8 cellular contexts compared by ENCODE assay signal in the genomic region with DNA sequence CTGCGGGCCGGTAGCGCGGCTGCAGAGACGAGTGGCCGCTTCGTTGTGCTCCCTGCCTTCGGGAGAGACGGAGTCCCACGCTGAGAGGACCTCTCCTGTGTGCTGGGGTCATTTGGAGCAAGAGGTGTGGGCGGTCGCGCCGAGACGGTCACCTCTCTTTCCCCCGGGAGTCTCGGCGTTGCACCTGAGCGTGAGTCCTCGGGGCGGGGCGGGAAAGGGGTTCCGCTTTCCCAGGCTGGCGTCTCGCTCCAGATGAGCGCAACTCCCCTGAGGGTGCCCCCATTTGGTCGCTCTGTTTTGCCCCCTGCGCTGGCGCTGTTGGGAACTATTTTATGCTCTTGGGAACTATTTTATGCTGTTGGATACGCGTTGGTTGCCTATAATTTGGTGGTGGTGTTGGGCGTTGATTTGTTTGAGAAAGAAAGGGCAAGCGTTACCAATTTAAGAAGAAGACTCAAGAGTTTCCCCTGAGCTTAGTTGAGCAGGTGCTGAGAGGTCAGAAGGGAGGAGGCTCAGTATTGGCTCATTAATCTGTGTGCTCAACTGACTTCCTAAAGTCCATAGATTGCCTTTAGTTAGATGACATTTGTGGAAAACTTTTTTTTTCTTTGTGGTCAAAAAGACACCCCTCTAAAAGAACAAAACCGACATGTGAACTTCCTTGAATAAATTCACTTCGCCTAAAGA. TPM values are rescaled to one million over a fixed set of nuclear protein-coding genes. Genes with fewer than 3 reads are reported as not detected.
DNase-seq lines count a peak whose midpoint lies in the region; ATAC-seq, FAIRE-seq and TF ChIP-seq lines count a peak whose summit lies in the region.

No MANE protein-coding gene starts in this region.

- H3K27me3 ChIP-seq in mesendoderm (ENCODE audit: insufficient read depth, low read length, poor library complexity), result no peaks in the 10 kb centered on the region

- H3K36me3 ChIP-seq in mesendoderm (ENCODE audit: control insufficient read depth, insufficient read depth, low read length), result no peaks in the 10 kb centered on the region

- H4K5ac ChIP-seq in mesendoderm (ENCODE audit: low read length), result no peak overlapping the region

- H3K4ac ChIP-seq in mesendoderm (ENCODE audit: low read depth, low read length), result no peak overlapping the region

- peak; percentile 1 for ATAC-seq in activated CD4-positive, alpha-beta T cell treated with anti-CD3 and anti-CD28 coated beads for 36 hours

- H3K23ac ChIP-seq in mesendoderm (ENCODE audit: low read length), result peak overlapping the region; percentile 81

- peak overlapping the region; percentile 75 for H3K4me3 Mint-ChIP-seq in HFFc6
- H3K4me3 Mint-ChIP-seq in activated CD4-positive, alpha-beta T cell treated with anti-CD3 and anti-CD28 coated beads for 36 hours, result no peak overlapping the region

- H2AK5ac ChIP-seq in mesendoderm (ENCODE audit: low read length), result no peak overlapping the region

- POLR2A ChIA-PET in activated CD4-positive, alpha-beta T cell treated with anti-CD3 and anti-CD28 coated beads for 36 hours (lab: Charles Lee), result interaction anchor here (1.5 to 2.7 kb wide), 3 partner anchors 15 to 79 kb away, joined by 4 to 10 read pairs (median 5); no protein-coding TSS in a partner anchor

- no peak overlapping the region for H2BK15ac ChIP-seq in mesendoderm (replicated peaks; ENCODE audit: low read depth)

- WGBS in mesendoderm (ENCODE audit: extremely low coverage, insufficient coverage, low lambda C conversion rate), result no CpG with 5 or more reads among the region's 35 CpGs

- CTCF ChIA-PET in activated CD4-positive, alpha-beta T cell treated with anti-CD3 and anti-CD28 coated beads for 36 hours (lab: Charles Lee), result interaction anchor here (0.6 to 1.4 kb wide), 3 partner anchors 15 to 238 kb away, joined by 3 read pairs; no protein-coding TSS in a partner anchor

- no peak overlapping the region for H2BK120ac ChIP-seq in mesendoderm (ENCODE audit: low read depth, low read length)

- no peaks in the 10 kb centered on the region for H3K9me3 Mint-ChIP-seq in HFFc6
- H3K9me3 Mint-ChIP-seq in activated CD4-positive, alpha-beta T cell treated with anti-CD3 and anti-CD28 coated beads for 36 hours (ENCODE audit: low read depth), result peaks cover 6% of the 10 kb centered on the region

- peak overlapping the region; percentile 90 for H3K9ac ChIP-seq in mesendoderm (ENCODE audit: low read length)

- peak overlapping the region; percentile 79 for H3K4me2 ChIP-seq in mesendoderm (ENCODE audit: low read length)

- H3K4me1 ChIP-seq in mesendoderm (ENCODE audit: control insufficient read depth, low read depth, low read length), result peaks cover 4% of the 10 kb centered on the region

- H3K27ac ChIP-seq in mesendoderm (ENCODE audit: low read depth, low read length), result peak overlapping the region; percentile 66

- TF ChIP-seq CTCF in GM12865 (IDR thresholded peaks at IDR 0.05; ENCODE audit: insufficient read depth, low read depth, low read length, missing control alignments), result no peak
- TF ChIP-seq CTCF in HFFc6 (IDR thresholded peaks at IDR 0.05), result no peak

- H3K4me3 ChIP-seq in GM12865 (ENCODE audit: low read depth, low read length), result peak overlapping the region; percentile 90
- peak overlapping the region; percentile 91 for H3K4me3 ChIP-seq in mesendoderm (ENCODE audit: low read length)

- peaks cover 13% of the 10 kb centered on the region for H3K79me2 ChIP-seq in mesendoderm (ENCODE audit: control insufficient read depth, insufficient read depth, low read length)

- H3K27ac Mint-ChIP-seq in HFFc6, result no peak overlapping the region
- H3K27ac Mint-ChIP-seq in activated CD4-positive, alpha-beta T cell treated with anti-CD3 and anti-CD28 coated beads for 36 hours, result no peak overlapping the region

- no peaks in the 10 kb centered on the region for H3K36me3 Mint-ChIP-seq in HFFc6 (ENCODE audit: low read depth)
- peaks cover 16% of the 10 kb centered on the region for H3K36me3 Mint-ChIP-seq in activated CD4-positive, alpha-beta T cell treated with anti-CD3 and anti-CD28 coated beads for 36 hours (ENCODE audit: low read depth)

- peaks cover 6% of the 10 kb centered on the region; the same call in 1 of the 2 replicates for H3K4me1 Mint-ChIP-seq in HFFc6 (ENCODE audit: low read depth)
- H3K4me1 Mint-ChIP-seq in activated CD4-positive, alpha-beta T cell treated with anti-CD3 and anti-CD28 coated beads for 36 hours, result peaks cover 25% of the 10 kb centered on the region

- intact Hi-C loops in activated CD4-positive, alpha-beta T cell treated with anti-CD3 and anti-CD28 coated beads for 36 hours (cut with DNase I, micrococcal nuclease), result loop anchor here (2.0 to 5.0 kb wide), 5 partner anchors 77 to 255 kb away; no protein-coding TSS in a partner anchor

- H4K8ac ChIP-seq in mesendoderm (ENCODE audit: low read depth, low read length), result no peak overlapping the region

- H3K56ac ChIP-seq in mesendoderm (ENCODE audit: low read length), result peak overlapping the region; percentile 98

- DNase-seq in GM12865 (ENCODE audit: low read depth) (peak; percentile 54), HFFc6 (no peak), NCI-H128 (lab: John Stamatoyannopoulos, UW; ENCODE audit: unreplicated experiment) (peak; percentile 44), ecto neural progenitor cell (ENCODE audit: low spot score) (peak; percentile 62), mesendoderm (peak; percentile 51), GM19239 (ENCODE audit: insufficient read length, low spot score) (no peak)
- peak; percentile 60 for DNase-seq in activated CD4-positive, alpha-beta T cell treated with anti-CD3 and anti-CD28 coated beads for 36 hours
- DNase-seq in stimulated activated naive CD4-positive, alpha-beta T cell treated with Interleukin-2 at 50 U/mL for 16 hours (lab: John Stamatoyannopoulos, UW), result peak; percentile 22

- H3K79me1 ChIP-seq in mesendoderm (ENCODE audit: low read length), result peaks cover 2% of the 10 kb centered on the region

- peak overlapping the region; percentile 60 for H2BK5ac ChIP-seq in mesendoderm (ENCODE audit: low read length)

- H3K18ac ChIP-seq in mesendoderm (ENCODE audit: low read length), result peak overlapping the region; percentile 60

- FAIRE-seq in GM19239 (lab: Jason Lieb, UNC), result no peak

- peaks cover 13% of the 10 kb centered on the region for H3K27me3 Mint-ChIP-seq in HFFc6 (ENCODE audit: insufficient read depth)
- H3K27me3 Mint-ChIP-seq in activated CD4-positive, alpha-beta T cell treated with anti-CD3 and anti-CD28 coated beads for 36 hours, result no peaks in the 10 kb centered on the region

RNA-seq across cellular contexts. Expression of a gene that starts 0.7 kb away (rescaled TPM):
- under 1 TPM; 0.07 to 0.57 (median 0.15) TPM for total RNA-seq in HFFc6 (2021; fragmentation: NEBNext Ultra II Directional; extraction: Animal tissue kit (Norgen Biotek cat#: 25700))
- total RNA-seq in activated CD4-positive, alpha-beta T cell treated with anti-CD3 and anti-CD28 coated beads for 36 hours, result 10 to 100 TPM; 38.9 to 41.5 TPM
- 17.3 TPM for polyA plus RNA-seq in mesendoderm (2013, experiment 1 of 2)
- 17.6 TPM for polyA plus RNA-seq in mesendoderm (2013, experiment 2 of 2)

Comparison
In these comparisons a context has a peak if more than half of its experiments do, and no peak if none do; other contexts are left out.
1. DNase-seq: peak in GM12865 (single experiment), NCI-H128 (single experiment), activated CD4-positive, alpha-beta T cell treated with anti-CD3 and anti-CD28 coated beads for 36 hours (single experiment), ecto neural progenitor cell (single experiment), mesendoderm (single experiment) and stimulated activated naive CD4-positive, alpha-beta T cell treated with Interleukin-2 at 50 U/mL for 16 hours (single experiment); none in HFFc6 (single experiment) and GM19239 (single experiment).
2. RNA of a gene that starts 0.7 kb away (total RNA-seq): 38.9 to 41.5 TPM in activated CD4-positive, alpha-beta T cell treated with anti-CD3 and anti-CD28 coated beads for 36 hours; 0.07 to 0.57 TPM in HFFc6; every median in the first group is over 10 times any median in the second.